ENCODE assay signal across 23 cellular contexts in genomic region chr22:40599731-40600130, GRCh38.
"Had no signal": no experiment of that assay in that cellular context is flagged by ENCODE, and none has a peak within 500 bp of the region (broad histone marks: within the 10 kb centered on the region; RNA-seq: fewer than 3 reads in every experiment).

No MANE protein-coding gene starts in this region.

- H3K27ac Mint-ChIP-seq: activated B cell treated with CpG ODN at 0.5 μM for 24 hours; activated CD4-positive, alpha-beta memory T cell treated with anti-CD3 and anti-CD28 coated beads, Interleukin-2, amount 10 ng/mL, durations not matched to agents 7 days and 5 days; activated CD4-positive, alpha-beta T cell treated with anti-CD3 and anti-CD28 coated beads, Interleukin-2, amount 10 ng/mL, durations not matched to agents 24 days and 14 days; activated naive CD4-positive, alpha-beta T cell treated with anti-CD3 and anti-CD28 coated beads, Interleukin-2, amount 50 U/mL, for 72 hours; activated T-helper 1 cell treated with anti-CD3 and anti-CD28 coated beads, Interleukin-12 subunit alpha, Interleukin-12 subunit beta, Interleukin-2, Interleukin-4 antibody, amounts not matched to agents 30 ng/mL and 10 ng/mL and 1 ng/mL, durations not matched to agents 14 hours and 24 hours and 36 hours; T-helper 17 cell had no signal

- H3K9me3 ChIP-seq: Peyer's patch had no signal

- H3K9me3 Mint-ChIP-seq: activated B cell treated with CpG ODN at 0.5 μM for 24 hours; activated CD4-positive, alpha-beta memory T cell treated with anti-CD3 and anti-CD28 coated beads, Interleukin-2, amount 10 ng/mL, durations not matched to agents 7 days and 5 days; activated CD4-positive, alpha-beta T cell treated with anti-CD3 and anti-CD28 coated beads, Interleukin-2, amount 10 ng/mL, durations not matched to agents 24 days and 14 days; activated T-helper 1 cell treated with anti-CD3 and anti-CD28 coated beads, Interleukin-12 subunit alpha, Interleukin-12 subunit beta, Interleukin-2, Interleukin-4 antibody, amounts not matched to agents 30 ng/mL and 10 ng/mL and 1 ng/mL, durations not matched to agents 14 hours and 24 hours and 36 hours had no signal

- H3K36me3 ChIP-seq: brain microvascular endothelial cell, cardiac muscle cell, Peyer's patch had no signal

- H3K27me3 ChIP-seq: brain microvascular endothelial cell, cardiac muscle cell, Peyer's patch had no signal

- H3K4me3 ChIP-seq: cardiac muscle cell, K562, Peyer's patch had no signal

- DNase-seq: activated B cell treated with CpG ODN at 0.5 μM for 24 hours; activated CD4-positive, alpha-beta memory T cell treated with anti-CD3 and anti-CD28 coated beads, Interleukin-2, amount 10 ng/mL, durations not matched to agents 7 days and 5 days; activated CD4-positive, alpha-beta T cell treated with anti-CD3 and anti-CD28 coated beads for 1 hour; activated CD4-positive, alpha-beta T cell treated with anti-CD3 and anti-CD28 coated beads, Interleukin-2, amount 10 ng/mL, durations not matched to agents 24 days and 14 days; activated CD8-positive, alpha-beta memory T cell treated with anti-CD3 and anti-CD28 coated beads, Interleukin-2, amount 50 U/mL, for 4 hours; activated effector memory CD4-positive, alpha-beta T cell treated with anti-CD3 and anti-CD28 coated beads, Interleukin-2, amount 50 U/mL, for 16 hours; activated naive CD4-positive, alpha-beta T cell treated with Interleukin-2 at 50 U/mL for 16 hours; brain microvascular endothelial cell; Karpas-422; MM.1S; NCI-H1105; NCI-H1436 treated with DMSO at 0.1 percent for 48 hours; NCI-H187; NCI-H2081; NCI-H510A treated with DMSO at 0.1 percent for 48 hours; Peyer's patch; SHP77 treated with DMSO at 0.1 percent for 48 hours; T-helper 17 cell; T-helper 9 cell had no signal

- ATAC-seq: activated naive CD4-positive, alpha-beta T cell treated with anti-CD3 and anti-CD28 coated beads, Interleukin-2, amount 50 U/mL, for 72 hours; K562; T-helper 17 cell had no signal

- H3K36me3 Mint-ChIP-seq: activated naive CD4-positive, alpha-beta T cell treated with anti-CD3 and anti-CD28 coated beads, Interleukin-2, amount 50 U/mL, for 72 hours had no signal

- H3K4me3 Mint-ChIP-seq: activated B cell treated with CpG ODN at 0.5 μM for 24 hours; activated CD4-positive, alpha-beta memory T cell treated with anti-CD3 and anti-CD28 coated beads, Interleukin-2, amount 10 ng/mL, durations not matched to agents 7 days and 5 days; activated CD4-positive, alpha-beta T cell treated with anti-CD3 and anti-CD28 coated beads, Interleukin-2, amount 10 ng/mL, durations not matched to agents 24 days and 14 days; activated T-helper 1 cell treated with anti-CD3 and anti-CD28 coated beads, Interleukin-12 subunit alpha, Interleukin-12 subunit beta, Interleukin-2, Interleukin-4 antibody, amounts not matched to agents 30 ng/mL and 10 ng/mL and 1 ng/mL, durations not matched to agents 14 hours and 24 hours and 36 hours; T-helper 17 cell had no signal

- H3K27me3 Mint-ChIP-seq: activated B cell treated with CpG ODN at 0.5 μM for 24 hours; activated CD4-positive, alpha-beta memory T cell treated with anti-CD3 and anti-CD28 coated beads, Interleukin-2, amount 10 ng/mL, durations not matched to agents 7 days and 5 days; activated CD4-positive, alpha-beta T cell treated with anti-CD3 and anti-CD28 coated beads, Interleukin-2, amount 10 ng/mL, durations not matched to agents 24 days and 14 days; T-helper 17 cell had no signal

- H3K27ac ChIP-seq: brain microvascular endothelial cell, cardiac muscle cell, Peyer's patch had no signal
